ENCODE assay signal across 8 cellular contexts in genomic region chr20:25056601-25057233, GRCh38.
DNase-seq lines count a peak whose midpoint lies in the region; ATAC-seq and TF ChIP-seq lines count a peak whose summit lies in the region.

No MANE protein-coding gene starts in this region.

- H3K9ac ChIP-seq in mucosa of rectum (ENCODE audit: low read depth in 1 of 2, low read length in 2 of 2), result peak overlapping the region; percentile 87 to 93

- H3K4me3 ChIP-seq in cardiac fibroblast (replicated peaks in 1 of 2; ENCODE audit: low read depth in 2 of 2, low read length in 2 of 2) (peak overlapping the region; percentile 61 to 72), mucosa of rectum (ENCODE audit: low read length in 2 of 2) (peak overlapping the region; percentile 67 to 87)

- TF ChIP-seq CTCF in cardiac fibroblast (IDR thresholded peaks at IDR 0.05; ENCODE audit: low read depth, low read length), result no peak

- no peak for DNase-seq in cardiac fibroblast (ENCODE audit: low read depth in 2 of 2)
- no peak for DNase-seq in NK-92 treated with Interleukin-12 subunit alpha and Interleukin-12 subunit beta, amount 100 ng/mL, for 24 hours (lab: John Stamatoyannopoulos, UW)
- no peak for DNase-seq in NCI-H345 (lab: John Stamatoyannopoulos, UW)
- DNase-seq in Ammon's horn (ENCODE audit: low spot score), result no peak
- no peak for DNase-seq in NCI-H2081 treated with DMSO at 0.1 percent for 48 hours (lab: John Stamatoyannopoulos, UW)

- peak overlapping the region; percentile 91 to 94 for H3K27ac ChIP-seq in mucosa of rectum (ENCODE audit: low read depth in 2 of 2, low read length in 2 of 2)

- H3K9me3 ChIP-seq in mucosa of rectum (ENCODE audit: control insufficient read depth in 2 of 2, low read length in 2 of 2), result no peaks in the 10 kb centered on the region

- H3K36me3 ChIP-seq in mucosa of rectum (ENCODE audit: control insufficient read depth in 2 of 2, insufficient read depth in 2 of 2, low read length in 2 of 2), result peaks cover 0 to 4% of the 10 kb centered on the region in 2 donors

- no peaks in the 10 kb centered on the region for H3K27me3 ChIP-seq in mucosa of rectum (ENCODE audit: control insufficient read depth in 2 of 2, insufficient read depth in 2 of 2, low read length in 2 of 2)

- ATAC-seq in GM18907 (IDR thresholded peaks at IDR 0.05; ENCODE audit: unreplicated experiment), result peak; percentile 39
- peak; percentile 28 for ATAC-seq in HG03159 (IDR thresholded peaks at IDR 0.05; ENCODE audit: unreplicated experiment)

- peaks cover 34 to 44% of the 10 kb centered on the region in 2 donors for H3K4me1 ChIP-seq in mucosa of rectum (ENCODE audit: control insufficient read depth in 2 of 2, insufficient read depth in 2 of 2, low read length in 2 of 2)
